Comparison of ENCODE assay signal across 8 cellular contexts in genomic region chr2:27070653-27071276, GRCh38. TPM values are rescaled to one million over a fixed set of nuclear protein-coding genes. Genes with fewer than 3 reads are reported as not detected.
DNase-seq lines count a peak whose midpoint lies in the region; ATAC-seq and TF ChIP-seq lines count a peak whose summit lies in the region.

No MANE protein-coding gene starts in this region.

- H3K36me3 Mint-ChIP-seq in naive thymus-derived CD4-positive, alpha-beta T cell, result peaks cover 0 to 20% (median 8%) of the 10 kb centered on the region in 5 donors

- H3K27ac Mint-ChIP-seq in naive thymus-derived CD4-positive, alpha-beta T cell, result peak overlapping the region; percentile 93 to 98 (median 97)

- peak overlapping the region; percentile 96 to 99 (median 97) for H3K4me3 Mint-ChIP-seq in naive thymus-derived CD4-positive, alpha-beta T cell

- peaks cover 0 to 1% (median 0%) of the 10 kb centered on the region in 11 donors for H3K9me3 Mint-ChIP-seq in naive thymus-derived CD4-positive, alpha-beta T cell

- peaks cover 11% of the 10 kb centered on the region for H3K4me1 ChIP-seq in HUES48 (ENCODE audit: control insufficient read depth, insufficient read depth, low read length)
- peaks cover 29 to 40% of the 10 kb centered on the region in 2 donors for H3K4me1 ChIP-seq in naive thymus-derived CD4-positive, alpha-beta T cell (ENCODE audit: control insufficient read depth in 2 of 2, insufficient read depth in 2 of 2, low read length in 2 of 2)

- H3K27ac ChIP-seq in HUES48 (ENCODE audit: low read depth, low read length), result peak overlapping the region; percentile 69
- peak overlapping the region; percentile 97 for H3K27ac ChIP-seq in naive thymus-derived CD4-positive, alpha-beta T cell (ENCODE audit: low read depth, low read length)

- H3K36me3 ChIP-seq in BJ (ENCODE audit: control insufficient read depth, insufficient read depth, low read length), result peaks cover 16% of the 10 kb centered on the region
- H3K36me3 ChIP-seq in HUES48 (ENCODE audit: control insufficient read depth, insufficient read depth, low read length), result peaks cover 41% of the 10 kb centered on the region
- H3K36me3 ChIP-seq in naive thymus-derived CD4-positive, alpha-beta T cell (ENCODE audit: control insufficient read depth in 2 of 3, insufficient read depth in 3 of 3, low read length in 3 of 3), result peaks cover 0 to 39% (median 0%) of the 10 kb centered on the region in 3 experiments

- intact Hi-C loops in naive thymus-derived CD4-positive, alpha-beta T cell (cut with micrococcal nuclease), result loop anchor here (1.0 to 10.0 kb wide), 14 partner anchors 11 to 1684 kb away; partner anchors contain the start of genes AGBL5 (in 2 of the 2), CCDC121 (in 2 of the 2), EIF2B4 (in 2 of the 2) and GPN1 (in 2 of the 2)

- H3K27me3 Mint-ChIP-seq in naive thymus-derived CD4-positive, alpha-beta T cell, result no peaks in the 10 kb centered on the region

- H3K4me1 Mint-ChIP-seq in naive thymus-derived CD4-positive, alpha-beta T cell, result peaks cover 53 to 86% (median 77%) of the 10 kb centered on the region in 7 donors

- H3K9me3 ChIP-seq in HUES48 (ENCODE audit: control insufficient read depth, insufficient read depth, low read length), result no peaks in the 10 kb centered on the region
- H3K9me3 ChIP-seq in naive thymus-derived CD4-positive, alpha-beta T cell (ENCODE audit: control insufficient read depth in 2 of 3, low read length in 3 of 3), result no peaks in the 10 kb centered on the region

- DNase-seq in BJ (ENCODE audit: low read depth) (no peak), choroid plexus epithelial cell (ENCODE audit: low read depth) (no peak), AG20443 (ENCODE audit: low spot score) (no peak), NCI-H1417 (lab: John Stamatoyannopoulos, UW) (no peak), SHP77 (lab: John Stamatoyannopoulos, UW) (no peak)
- DNase-seq in naive thymus-derived CD4-positive, alpha-beta T cell, result no peak

- CTCF ChIA-PET in BJ (lab: Yijun Ruan, JAX), result no interaction called here
- CTCF ChIA-PET in naive thymus-derived CD4-positive, alpha-beta T cell (lab: Charles Lee), result interaction anchor here (0.8 to 1.8 kb wide), 4 partner anchors 11 to 19 kb away, joined by 3 to 6 read pairs (median 4); partner anchors contain the start of gene AGBL5

- H3K27me3 ChIP-seq in BJ (ENCODE audit: control insufficient read depth, insufficient read depth, low read length) (no peaks in the 10 kb centered on the region), HUES48 (ENCODE audit: control insufficient read depth, insufficient read depth, low read length) (no peaks in the 10 kb centered on the region)
- no peaks in the 10 kb centered on the region for H3K27me3 ChIP-seq in naive thymus-derived CD4-positive, alpha-beta T cell (ENCODE audit: control insufficient read depth in 2 of 2, insufficient read depth in 2 of 2, low read length in 2 of 2)

- H3K4me3 ChIP-seq in BJ (ENCODE audit: low read depth, low read length) (peak overlapping the region; percentile 87), HUES48 (ENCODE audit: low read depth, low read length) (peak overlapping the region; percentile 96), choroid plexus epithelial cell (ENCODE audit: low read depth, low read length) (peak overlapping the region; percentile 98)
- H3K4me3 ChIP-seq in naive thymus-derived CD4-positive, alpha-beta T cell (ENCODE audit: low read length), result peak overlapping the region; percentile 83

- TF ChIP-seq CTCF in BJ (IDR thresholded peaks at IDR 0.05; ENCODE audit: insufficient read depth, low read depth, low read length), result no peak
- no peak for TF ChIP-seq CTCF in choroid plexus epithelial cell (conservative IDR thresholded peaks at IDR 0.05; ENCODE audit: low read depth, low read length)

- H3K9ac ChIP-seq in HUES48 (ENCODE audit: low read depth, low read length), result peak overlapping the region; percentile 64

- POLR2A ChIA-PET in BJ (lab: Charles Lee), result interaction anchor here (0.6 to 0.8 kb wide), 4 partner anchors 16 to 700 kb away, joined by 3 to 7 read pairs (median 4); no protein-coding TSS in a partner anchor
- POLR2A ChIA-PET in naive thymus-derived CD4-positive, alpha-beta T cell (lab: Charles Lee), result interaction anchor here (0.6 to 11.3 kb wide), 15 partner anchors 10 to 395 kb away, joined by 3 to 216 read pairs (median 4); partner anchors contain the start of genes ABHD1, AGBL5, ATRAID and KHK

- peak; percentile 9 for ATAC-seq in naive thymus-derived CD4-positive, alpha-beta T cell
- ATAC-seq in GM21723 (IDR thresholded peaks at IDR 0.05; ENCODE audit: unreplicated experiment), result no peak

RNA-seq across cellular contexts. Expression of gene OST4, which starts 0.7 kb away (rescaled TPM):
- polyA plus RNA-seq in BJ (2011; rRNA removed), result 755 and 887 TPM in 2 replicates
- polyA minus RNA-seq in BJ (2011; rRNA and poly(A)+ RNA removed), result 299 and 500 TPM in 2 replicates
- 100 to 1,000 TPM; 241 to 398 (median 263) TPM for total RNA-seq in naive thymus-derived CD4-positive, alpha-beta T cell
- polyA plus RNA-seq in naive thymus-derived CD4-positive, alpha-beta T cell, result 100 to 1,000 TPM; 747 to 884 TPM

RNA-seq across cellular contexts. Expression of gene EMILIN1, which starts 7.7 kb away (rescaled TPM):
- 43.4 and 81.3 TPM in 2 replicates for polyA plus RNA-seq in BJ (2011; rRNA removed)
- polyA minus RNA-seq in BJ (2011; rRNA and poly(A)+ RNA removed), result 35.4 and 46.7 TPM in 2 replicates
- 1 to 10 TPM in 1 of 5 experiments, under 1 TPM in 4; 0.35 to 1.4 (median 0.61) TPM for total RNA-seq in naive thymus-derived CD4-positive, alpha-beta T cell
- 1 to 10 TPM in 1 of 2 donors, under 1 TPM in 1; 0.89 to 1.1 TPM for polyA plus RNA-seq in naive thymus-derived CD4-positive, alpha-beta T cell

RNA-seq across cellular contexts. Expression of gene KHK, which starts 15.8 kb away (rescaled TPM):
- polyA plus RNA-seq in BJ (2011; rRNA removed), result 0.33 and 0.43 TPM in 2 replicates
- polyA minus RNA-seq in BJ (2011; rRNA and poly(A)+ RNA removed), result 0.15 and 1.6 TPM in 2 replicates
- 10 to 100 TPM in 1 of 5 experiments, 1 to 10 TPM in 4; 5.8 to 13.8 (median 6.2) TPM for total RNA-seq in naive thymus-derived CD4-positive, alpha-beta T cell
- polyA plus RNA-seq in naive thymus-derived CD4-positive, alpha-beta T cell, result 1 to 10 TPM; 7.6 to 8.8 TPM

RNA-seq across cellular contexts. Expression of gene AGBL5, which starts 19.3 kb away (rescaled TPM):
- 25.9 and 32.7 TPM in 2 replicates for polyA plus RNA-seq in BJ (2011; rRNA removed)
- polyA minus RNA-seq in BJ (2011; rRNA and poly(A)+ RNA removed), result 20.9 and 33.1 TPM in 2 replicates
- 10 to 100 TPM in 4 of 5 experiments, 1 to 10 TPM in 1; 7.6 to 15.7 (median 12.4) TPM for total RNA-seq in naive thymus-derived CD4-positive, alpha-beta T cell
- 10 to 100 TPM in 1 of 2 donors, 1 to 10 TPM in 1; 8.0 to 10.4 TPM for polyA plus RNA-seq in naive thymus-derived CD4-positive, alpha-beta T cell

RNA-seq across cellular contexts. Expression of gene TMEM214, which starts 38.0 kb away (rescaled TPM):
- polyA plus RNA-seq in BJ (2011; rRNA removed), result 145 and 235 TPM in 2 replicates
- 152 and 316 TPM in 2 replicates for polyA minus RNA-seq in BJ (2011; rRNA and poly(A)+ RNA removed)
- 100 to 1,000 TPM in 1 of 5 experiments, 10 to 100 TPM in 4; 36.7 to 114 (median 67.5) TPM for total RNA-seq in naive thymus-derived CD4-positive, alpha-beta T cell
- 10 to 100 TPM; 18.6 to 32.5 TPM for polyA plus RNA-seq in naive thymus-derived CD4-positive, alpha-beta T cell

Comparison
In these comparisons a context has a peak if more than half of its experiments do, and no peak if none do; other contexts are left out.
1. RNA of gene EMILIN1, which starts 7.7 kb away (polyA plus RNA-seq): 43.4 to 81.3 TPM in BJ; 0.89 to 1.1 TPM in naive thymus-derived CD4-positive, alpha-beta T cell; every median in the first group is over 10 times any median in the second.
2. Peak in every context shown above with its lines, with median percentiles within 50 percentile points of each other: H3K4me3 ChIP-seq.